Comparison of ENCODE assay signal across 19 cellular contexts in genomic region chr16:19923396-19923795, GRCh38. TPM values are rescaled to one million over a fixed set of nuclear protein-coding genes. Genes with fewer than 3 reads are reported as not detected.
DNase-seq lines count a peak whose midpoint lies in the region; TF ChIP-seq lines count a peak whose summit lies in the region.
"Had no signal": no experiment of that assay in that cellular context is flagged by ENCODE, and none has a peak within 500 bp of the region (broad histone marks: within the 10 kb centered on the region; RNA-seq: fewer than 3 reads in every experiment).

No MANE protein-coding gene starts in this region.

- TF ChIP-seq EP300 in transverse colon (IDR thresholded peaks at IDR 0.05; ENCODE audit: low read depth) = no peak

- H3K9ac ChIP-seq in endodermal cell (ENCODE audit: extremely low read depth, low read length, poor library complexity, severe bottlenecking) = no peak overlapping the region
- no peak overlapping the region for H3K9ac ChIP-seq in mucosa of rectum (ENCODE audit: low read depth in 1 of 2, low read length in 2 of 2)
- H3K9ac ChIP-seq: BLaER1 treated with 17β-estradiol and CSF1 and Interleukin-3, amounts not matched to agents 10 nM and 100 nM had no signal

- intact Hi-C loops in transverse colon (cut with DNase I; ENCODE audit: low total_unique reads) = no loop called here

- H3K4me1 ChIP-seq in endodermal cell (ENCODE audit: control insufficient read depth, insufficient read depth, low read length) = no peaks in the 10 kb centered on the region
- H3K4me1 ChIP-seq in mucosa of rectum (ENCODE audit: control insufficient read depth in 2 of 2, insufficient read depth in 2 of 2, low read length in 2 of 2) = peaks cover 5 to 10% of the 10 kb centered on the region in 2 donors
- H3K4me1 ChIP-seq in transverse colon = peaks cover 0 to 14% (median 7%) of the 10 kb centered on the region in 4 donors
- H3K4me1 ChIP-seq in BE2C = no peaks in the 10 kb centered on the region
- H3K4me1 ChIP-seq: BLaER1 treated with 17β-estradiol and CSF1 and Interleukin-3, amounts not matched to agents 10 nM and 100 nM had no signal

- DNase-seq in NCI-H748 (lab: John Stamatoyannopoulos, UW; ENCODE audit: unreplicated experiment) (peak; percentile 6), NCI-H748 treated with DMSO at 0.1 percent for 48 hours (lab: John Stamatoyannopoulos, UW) (no peak), endodermal cell (peak; percentile 32), transverse colon (peak; percentile 23), COR-L47 (lab: John Stamatoyannopoulos, UW) (no peak), DMS79 treated with DMSO at 0.1 percent for 48 hours (lab: John Stamatoyannopoulos, UW) (no peak), BE2C (no peak)
- DNase-seq: Calu3; CD4-positive, CD25-positive, alpha-beta regulatory T cell; DMS 273 treated with DMSO at 0.1 percent for 48 hours; DMS79; EL; GOT3; HCEC 1CT; HFFc6 had no signal

- H3K27ac Mint-ChIP-seq in endodermal cell = no peak overlapping the region
- H3K27ac Mint-ChIP-seq: CD4-positive, CD25-positive, alpha-beta regulatory T cell; HFFc6 had no signal

- in situ Hi-C loops in transverse colon (cut with MboI; ENCODE audit: low pct_ligation_motif_present in 1 of 4, low pct_unique_long_range_greater_than_20kb in 1 of 4, low sequenced_read_pairs in 3 of 4) = loop anchor here in 1 of 4 donors (25.0 kb wide), 1 partner anchor 464 kb away; no protein-coding TSS in a partner anchor

- TF ChIP-seq CTCF in endodermal cell (conservative IDR thresholded peaks at IDR 0.05) = no peak
- TF ChIP-seq CTCF in transverse colon (IDR thresholded peaks at IDR 0.05) = no peak
- TF ChIP-seq CTCF in BE2C (IDR thresholded peaks at IDR 0.05; ENCODE audit: low read depth, low read length) = no peak

- H3K9me3 ChIP-seq in endodermal cell (ENCODE audit: control insufficient read depth, low read length) (no peaks in the 10 kb centered on the region), mucosa of rectum (ENCODE audit: control insufficient read depth in 2 of 2, low read length in 2 of 2) (no peaks in the 10 kb centered on the region), transverse colon (no peaks in the 10 kb centered on the region), BE2C (no peaks in the 10 kb centered on the region)
- H3K9me3 ChIP-seq: BLaER1 treated with 17β-estradiol and CSF1 and Interleukin-3, amounts not matched to agents 10 nM and 100 nM had no signal

- H3K27me3 Mint-ChIP-seq in endodermal cell (ENCODE audit: insufficient read depth) = no peaks in the 10 kb centered on the region

- H3K9me3 Mint-ChIP-seq in endodermal cell = peaks cover 3% of the 10 kb centered on the region
- H3K9me3 Mint-ChIP-seq: HFFc6 had no signal

- H3K4me3 Mint-ChIP-seq in endodermal cell = no peak overlapping the region
- H3K4me3 Mint-ChIP-seq: CD4-positive, CD25-positive, alpha-beta regulatory T cell; HFFc6 had no signal

- H3K36me3 Mint-ChIP-seq in endodermal cell (ENCODE audit: low read depth) = no peaks in the 10 kb centered on the region
- H3K36me3 Mint-ChIP-seq: CD4-positive, CD25-positive, alpha-beta regulatory T cell had no signal

- WGBS in endodermal cell (ENCODE audit: insufficient coverage in 1 of 2, insufficient read length in 1 of 2), 2 experiments = 84 to 88% methylated on average over 1 to 5 of the region's 5 CpGs
- WGBS in transverse colon (ENCODE audit: low coverage in 1 of 2), 2 donors = 17 to 20% methylated on average over 5 of the region's 5 CpGs

- no peak for TF ChIP-seq POLR2A in transverse colon (IDR thresholded peaks at IDR 0.05)

- H3K36me3 ChIP-seq in endodermal cell (ENCODE audit: control insufficient read depth, insufficient read depth, low read length) (no peaks in the 10 kb centered on the region), mucosa of rectum (ENCODE audit: control insufficient read depth in 2 of 2, insufficient read depth in 2 of 2, low read length in 2 of 2) (no peaks in the 10 kb centered on the region), transverse colon (no peaks in the 10 kb centered on the region), BE2C (no peaks in the 10 kb centered on the region)
- H3K36me3 ChIP-seq: BLaER1 treated with 17β-estradiol and CSF1 and Interleukin-3, amounts not matched to agents 10 nM and 100 nM had no signal

- H3K27ac ChIP-seq in endodermal cell (ENCODE audit: low read depth, low read length) = no peak overlapping the region
- H3K27ac ChIP-seq in mucosa of rectum (ENCODE audit: low read depth in 2 of 2, low read length in 2 of 2) = peak overlapping the region; percentile 26 to 35
- peak overlapping the region in 2 of 4 donors; percentile 5 to 59 for H3K27ac ChIP-seq in transverse colon
- H3K27ac ChIP-seq: 22Rv1; BLaER1 treated with 17β-estradiol and CSF1 and Interleukin-3, amounts not matched to agents 10 nM and 100 nM; HL-60 had no signal

- H3K4me3 ChIP-seq in endodermal cell (ENCODE audit: low read length) (no peak overlapping the region), mucosa of rectum (ENCODE audit: low read length in 2 of 2) (no peak overlapping the region), transverse colon (no peak overlapping the region), BE2C (ENCODE audit: low read depth, low read length) (no peak overlapping the region)
- H3K4me3 ChIP-seq: BLaER1 treated with 17β-estradiol and CSF1 and Interleukin-3, amounts not matched to agents 10 nM and 100 nM had no signal

- H3K4me1 Mint-ChIP-seq in endodermal cell = no peaks in the 10 kb centered on the region
- H3K4me1 Mint-ChIP-seq: CD4-positive, CD25-positive, alpha-beta regulatory T cell had no signal

- no peaks in the 10 kb centered on the region for H3K27me3 ChIP-seq in endodermal cell (ENCODE audit: control insufficient read depth, insufficient read depth, low read length, poor library complexity, severe bottlenecking)
- H3K27me3 ChIP-seq in mucosa of rectum (ENCODE audit: control insufficient read depth in 2 of 2, insufficient read depth in 2 of 2, low read length in 2 of 2) = no peaks in the 10 kb centered on the region
- H3K27me3 ChIP-seq in transverse colon = no peaks in the 10 kb centered on the region
- H3K27me3 ChIP-seq in BE2C = no peaks in the 10 kb centered on the region
- H3K27me3 ChIP-seq: BLaER1 treated with 17β-estradiol and CSF1 and Interleukin-3, amounts not matched to agents 10 nM and 100 nM had no signal

RNA-seq across cellular contexts. Expression of gene GPRC5B, which starts 38.7 kb away (rescaled TPM):
- total RNA-seq in endodermal cell (10 to 100 TPM; 39.5 to 49.1 TPM), transverse colon (10 to 100 TPM in 1 of 4 donors, 1 to 10 TPM in 3; 1.9 to 17.3 (median 5.1) TPM)
- polyA plus RNA-seq in endodermal cell (2013, experiment 1 of 2) = 50.7 TPM
- 41.7 TPM for polyA plus RNA-seq in endodermal cell (2013, experiment 2 of 2)
- 0.48 TPM for polyA plus RNA-seq in BE2C (2012; ENCODE audit: insufficient read depth, insufficient read length, low read depth)

Comparison
In these comparisons a context has a peak if more than half of its experiments do, and no peak if none do; other contexts are left out.
1. DNase-seq: peak in NCI-H748 (single experiment), endodermal cell (single experiment) and transverse colon (single experiment); none in NCI-H748 treated with DMSO at 0.1 percent for 48 hours (single experiment), COR-L47 (single experiment), DMS79 treated with DMSO at 0.1 percent for 48 hours (single experiment) and BE2C (single experiment).